ENCODE assay signal across 23 cellular contexts in the genomic region with DNA sequence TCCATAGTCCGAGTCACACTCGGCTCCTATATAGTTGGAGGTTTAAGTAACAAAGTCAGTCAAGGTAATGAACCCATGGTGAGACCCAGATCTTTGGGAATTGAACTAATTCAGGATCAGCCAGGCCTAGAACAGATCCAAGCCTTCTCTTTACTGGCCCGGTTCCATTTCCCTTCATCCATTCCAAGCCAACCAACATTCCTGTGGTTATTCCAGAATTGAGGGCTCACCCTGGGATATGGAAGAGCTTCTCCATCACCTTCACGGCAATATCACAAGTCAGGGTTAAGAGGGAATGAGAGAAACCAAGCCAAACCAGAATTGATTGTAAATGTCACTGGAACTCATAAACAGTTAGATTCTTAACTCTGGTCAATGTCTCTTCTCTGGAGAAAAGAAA. TPM values are rescaled to one million over a fixed set of nuclear protein-coding genes. Genes with fewer than 3 reads are reported as not detected.
DNase-seq lines count a peak whose midpoint lies in the region; ATAC-seq and TF ChIP-seq lines count a peak whose summit lies in the region.
"Had no signal": no experiment of that assay in that cellular context is flagged by ENCODE, and none has a peak within 500 bp of the region (broad histone marks: within the 10 kb centered on the region; RNA-seq: fewer than 3 reads in every experiment).

No MANE protein-coding gene starts in this region.

- H3K4me3 Mint-ChIP-seq in CD4-positive, alpha-beta T cell, result no peak overlapping the region
- no peak overlapping the region for H3K4me3 Mint-ChIP-seq in H9
- H3K4me3 Mint-ChIP-seq: CD8-positive, alpha-beta memory T cell; T-cell had no signal

- no peak overlapping the region for H3K14ac ChIP-seq in H9 (ENCODE audit: insufficient read depth, low read length)

- H2AFZ ChIP-seq in H9 (ENCODE audit: low read length), result no peak overlapping the region

- no peak overlapping the region for H3K9ac ChIP-seq in H9 (ENCODE audit: extremely low read depth, insufficient read length, low read length)
- H3K9ac ChIP-seq: BLaER1, SK-N-SH had no signal

- H2BK5ac ChIP-seq in H9 (ENCODE audit: insufficient read length, low read length), result no peak overlapping the region

- no peaks in the 10 kb centered on the region for H3K79me1 ChIP-seq in H9 (ENCODE audit: insufficient read depth, low read depth, low read length, poor library complexity, severe bottlenecking)

- no peak for TF ChIP-seq POLR2A in suprapubic skin (IDR thresholded peaks at IDR 0.05)

- no peak overlapping the region for H3K27ac Mint-ChIP-seq in CD4-positive, alpha-beta T cell
- H3K27ac Mint-ChIP-seq in H9, result no peak overlapping the region
- H3K27ac Mint-ChIP-seq: CD8-positive, alpha-beta memory T cell; T-cell had no signal

- H2BK15ac ChIP-seq in H9 (ENCODE audit: low read depth, low read length), result no peak overlapping the region

- no peak overlapping the region for H2BK120ac ChIP-seq in H9 (ENCODE audit: low read depth, low read length, poor library complexity, severe bottlenecking)

- no peak overlapping the region for H3K4ac ChIP-seq in H9 (ENCODE audit: low read depth, low read length)

- H3K9me3 ChIP-seq in suprapubic skin (no peaks in the 10 kb centered on the region), H9 (ENCODE audit: control insufficient read depth, low read depth, low read length) (no peaks in the 10 kb centered on the region)
- no peaks in the 10 kb centered on the region for H3K9me3 ChIP-seq in CD4-positive, alpha-beta T cell (ENCODE audit: control insufficient read depth, low read length)
- H3K9me3 ChIP-seq: BLaER1, SK-N-SH had no signal

- intact Hi-C loops in CD4-positive, alpha-beta T cell (cut with DNase I, micrococcal nuclease), result no loop called here

- H3K23me2 ChIP-seq in H9 (ENCODE audit: insufficient read length, low read depth, low read length, poor library complexity, severe bottlenecking), result no peaks in the 10 kb centered on the region

- H4K5ac ChIP-seq in H9 (ENCODE audit: insufficient read length, low read depth, low read length), result no peak overlapping the region

- WGBS in suprapubic skin, result 77% methylated on average over 4 of the region's 4 CpGs
- no CpG with 5 or more reads among the region's 4 CpGs for WGBS in H9 (ENCODE audit: extremely low coverage, insufficient read length, low lambda C conversion rate)

- no peak overlapping the region for H3K4me2 ChIP-seq in H9 (ENCODE audit: insufficient read depth, insufficient read length, low read length)
- H3K4me2 ChIP-seq: BLaER1, SK-N-SH had no signal

- CTCF ChIA-PET in CD4-positive, alpha-beta T cell (lab: Charles Lee), result no interaction called here

- no peak overlapping the region for H2BK20ac ChIP-seq in H9 (ENCODE audit: low read depth, low read length, poor library complexity, severe bottlenecking)

- H3K27me3 Mint-ChIP-seq in CD4-positive, alpha-beta T cell, result peaks cover 17% of the 10 kb centered on the region
- no peaks in the 10 kb centered on the region for H3K27me3 Mint-ChIP-seq in H9 (ENCODE audit: low read depth)

- no peaks in the 10 kb centered on the region for H3K4me1 Mint-ChIP-seq in CD4-positive, alpha-beta T cell (ENCODE audit: low read depth)
- peaks cover 8 to 10% of the 10 kb centered on the region in 2 experiments for H3K4me1 Mint-ChIP-seq in H9
- H3K4me1 Mint-ChIP-seq: CD8-positive, alpha-beta memory T cell; T-cell had no signal

- no peaks in the 10 kb centered on the region for H3K36me3 ChIP-seq in suprapubic skin

- no peak for ATAC-seq in CD4-positive, alpha-beta T cell (ENCODE audit: poor library complexity)
- ATAC-seq: T-cell had no signal

- no peak overlapping the region for H4K91ac ChIP-seq in H9 (ENCODE audit: insufficient read length, low read depth, low read length)

- H3K9me3 Mint-ChIP-seq in CD4-positive, alpha-beta T cell, result no peaks in the 10 kb centered on the region
- no peaks in the 10 kb centered on the region for H3K9me3 Mint-ChIP-seq in H9
- H3K9me3 Mint-ChIP-seq: CD8-positive, alpha-beta memory T cell; T-cell had no signal

- no peaks in the 10 kb centered on the region for H3K4me1 ChIP-seq in suprapubic skin
- H3K4me1 ChIP-seq in H9 (ENCODE audit: insufficient read depth, low read length), result no peaks in the 10 kb centered on the region
- H3K4me1 ChIP-seq: BLaER1 had no signal

- TF ChIP-seq CTCF in fibroblast of mammary gland (conservative IDR thresholded peaks at IDR 0.05; ENCODE audit: control insufficient read depth, insufficient read depth, low read depth, low read length), result no peak
- TF ChIP-seq CTCF in suprapubic skin (IDR thresholded peaks at IDR 0.05), result no peak
- no peak for TF ChIP-seq CTCF in CD4-positive, alpha-beta T cell (IDR thresholded peaks at IDR 0.05)
- no peak for TF ChIP-seq CTCF in H9 (conservative IDR thresholded peaks at IDR 0.05)

- H3K56ac ChIP-seq in H9 (ENCODE audit: insufficient read length, low read depth, low read length), result no peak overlapping the region

- POLR2A ChIA-PET in CD4-positive, alpha-beta T cell (lab: Charles Lee), result interaction anchor here (0.6 kb wide), 1 partner anchor 8 kb away, joined by 5 read pairs; no protein-coding TSS in a partner anchor

- H3K27ac ChIP-seq in suprapubic skin (no peak overlapping the region), H9 (ENCODE audit: insufficient read length, low read depth, low read length) (no peak overlapping the region)
- no peak overlapping the region for H3K27ac ChIP-seq in CD4-positive, alpha-beta T cell (ENCODE audit: low read depth, low read length)
- H3K27ac ChIP-seq: BLaER1 had no signal

- H4K8ac ChIP-seq in H9 (replicated peaks; ENCODE audit: insufficient read length, low read depth, low read length), result no peak overlapping the region

- no peak overlapping the region for H2AK5ac ChIP-seq in H9 (ENCODE audit: insufficient read length, low read length)

- H3K27me3 ChIP-seq in suprapubic skin (no peaks in the 10 kb centered on the region), H9 (ENCODE audit: insufficient read depth, low read length) (no peaks in the 10 kb centered on the region)
- H3K27me3 ChIP-seq in CD4-positive, alpha-beta T cell (ENCODE audit: control insufficient read depth, insufficient read depth, low read length), result peaks cover 10% of the 10 kb centered on the region
- H3K27me3 ChIP-seq: BLaER1 had no signal

- no peaks in the 10 kb centered on the region for H3K36me3 Mint-ChIP-seq in CD4-positive, alpha-beta T cell (ENCODE audit: low read depth)
- no peaks in the 10 kb centered on the region for H3K36me3 Mint-ChIP-seq in H9 (ENCODE audit: insufficient read depth in 1 of 3, low read depth in 3 of 3)
- H3K36me3 Mint-ChIP-seq: CD8-positive, alpha-beta memory T cell; T-cell had no signal

- TF ChIP-seq EP300 in suprapubic skin (IDR thresholded peaks at IDR 0.05), result no peak

- H3K4me3 ChIP-seq in fibroblast of mammary gland (ENCODE audit: control insufficient read depth, low read depth, low read length) (no peak overlapping the region), suprapubic skin (no peak overlapping the region)
- H3K4me3 ChIP-seq: BLaER1 had no signal

- H3T11ph ChIP-seq in H9 (ENCODE audit: low read length), result no peak overlapping the region

- H3K18ac ChIP-seq in H9 (ENCODE audit: insufficient read length, low read depth, low read length), result no peak overlapping the region

- no peak overlapping the region for H2BK12ac ChIP-seq in H9 (ENCODE audit: insufficient read length, low read depth, low read length)

- H4K20me1 ChIP-seq in H9 (ENCODE audit: control insufficient read depth, insufficient read depth, insufficient read length), result no peaks in the 10 kb centered on the region
- H4K20me1 ChIP-seq: BLaER1 had no signal

- H3K79me2 ChIP-seq in H9 (ENCODE audit: insufficient read depth, low read length), result no peaks in the 10 kb centered on the region

- DNase-seq in Daoy (ENCODE audit: low read depth) (peak; percentile 12), NCI-H226 (peak; percentile 9), fibroblast of mammary gland (ENCODE audit: low read depth) (peak; percentile 7), suprapubic skin (ENCODE audit: low spot score in 2 of 2) (no peak), medulla oblongata (ENCODE audit: extremely low spot score) (no peak), H9 (no peak)
- no peak for DNase-seq in CD4-positive, alpha-beta T cell
- DNase-seq: ACHN; CD8-positive, alpha-beta memory T cell; DMS79 treated with DMSO at 0.1 percent for 48 hours; GDM1; GOT3; Kasumi-1; MM.1S; NCI-H1092; NCI-H2081; NCI-H510A; NCI-H774; OCI-M1; SHP77 treated with DMSO at 0.1 percent for 48 hours; SK-N-SH; T-cell had no signal

- no peak overlapping the region for H3K23ac ChIP-seq in H9 (ENCODE audit: insufficient read length, low read depth, low read length)

RNA-seq across cellular contexts. Expression of a gene that starts 28.2 kb away (rescaled TPM):
- 0.27 and 1.5 TPM in 2 replicates for total RNA-seq in Daoy (2014; rRNA removed; shearing (Covaris generic))
- 1 to 10 TPM in 3 of 4 donors, not detected in 1; 1.6 to 2.8 (median 1.9) TPM for total RNA-seq in suprapubic skin
- not detected for total RNA-seq in CD4-positive, alpha-beta T cell
- 0.20 and 0.26 TPM in 2 replicates for total RNA-seq in H9 (2021)

Comparison
In these comparisons a context has a peak if more than half of its experiments do, and no peak if none do; other contexts are left out.
1. DNase-seq: peak in Daoy (single experiment), NCI-H226 (single experiment) and fibroblast of mammary gland (single experiment); none in suprapubic skin (0 of 2), medulla oblongata (single experiment), CD4-positive, alpha-beta T cell (0 of 10) and H9 (single experiment).